In genomic region chr4:82629238-82630000, GRCh38 we compare ENCODE assay signal across 17 cellular contexts.
DNase-seq lines count a peak whose midpoint lies in the region; ATAC-seq, FAIRE-seq and TF ChIP-seq lines count a peak whose summit lies in the region.
"Had no signal": no experiment of that assay in that cellular context is flagged by ENCODE, and none has a peak within 500 bp of the region (broad histone marks: within the 10 kb centered on the region; RNA-seq: fewer than 3 reads in every experiment).

No MANE protein-coding gene starts in this region.

- TF ChIP-seq EP300 in H1 (IDR thresholded peaks at IDR 0.05; ENCODE audit: borderline replicate concordance in 1 of 2, low read depth in 2 of 2, low read length in 2 of 2): no peak

- H3K18ac ChIP-seq in H1 (ENCODE audit: extremely low read depth, low read length): no peak overlapping the region

- WGBS in H1 (ENCODE audit: extremely low coverage in 1 of 2, insufficient coverage in 1 of 2, insufficient read length in 1 of 2, insufficient replicate concordance in 2 of 2, low coverage in 1 of 2, low lambda C conversion rate in 2 of 2, missing lambda C conversion rate in 1 of 2), 2 experiments: 84% methylated on average over 2 of the region's 2 CpGs; no CpG with 5 or more reads in 1 of the 2 experiments

- no peak overlapping the region for H2BK20ac ChIP-seq in H1 (ENCODE audit: low read length)

- no peak for TF ChIP-seq POLR2A in H1 (IDR thresholded peaks at IDR 0.05; ENCODE audit: control extremely low read depth in 1 of 2, low read depth in 2 of 2, low read length in 2 of 2)

- H3K36me3 Mint-ChIP-seq in T-helper 2 cell treated with Interferon-gamma antibody and Interleukin-4, amounts not matched to agents 5 μg/mL and 100 μg/mL, for 36 hours (ENCODE audit: low read depth): no peaks in the 10 kb centered on the region
- no peaks in the 10 kb centered on the region for H3K36me3 Mint-ChIP-seq in activated naive CD4-positive, alpha-beta T cell treated with anti-CD3 and anti-CD28 coated beads for 36 hours (ENCODE audit: low read depth)
- H3K36me3 Mint-ChIP-seq: naive B cell had no signal

- H3K4me3 ChIP-seq in H1 (ENCODE audit: extremely low read depth in 1 of 4, insufficient read depth in 2 of 4, low read depth in 3 of 4, low read length in 4 of 4): no peak overlapping the region
- H3K4me3 ChIP-seq: psoas muscle had no signal

- FAIRE-seq in H1 (lab: Jason Lieb, UNC): no peak

- DNase-seq in EL (peak; percentile 56), NCI-H226 (peak; percentile 18), H1 (ENCODE audit: low read depth in 1 of 2, low spot score in 2 of 2) (no peak), midbrain (lab: John Stamatoyannopoulos, UW) (peak; percentile 74), mucosa of gallbladder (ENCODE audit: low spot score) (no peak)
- no peak for DNase-seq in T-helper 2 cell treated with Interferon-gamma antibody and Interleukin-4, amounts not matched to agents 5 μg/mL and 100 μg/mL, for 36 hours (ENCODE audit: low spot score)
- no peak for DNase-seq in activated naive CD4-positive, alpha-beta T cell treated with anti-CD3 and anti-CD28 coated beads for 36 hours
- DNase-seq: AML-193, erythroblast, H7, naive B cell, NCI-H2029 treated with DMSO at 0.1 percent for 48 hours, NCI-H524 treated with DMSO at 0.1 percent for 48 hours, PC-3, psoas muscle had no signal

- no peaks in the 10 kb centered on the region for H3K23me2 ChIP-seq in H1 (ENCODE audit: low read depth, low read length)

- H3K4me1 Mint-ChIP-seq in T-helper 2 cell treated with Interferon-gamma antibody and Interleukin-4, amounts not matched to agents 5 μg/mL and 100 μg/mL, for 36 hours (ENCODE audit: low read depth): no peaks in the 10 kb centered on the region
- no peaks in the 10 kb centered on the region for H3K4me1 Mint-ChIP-seq in activated naive CD4-positive, alpha-beta T cell treated with anti-CD3 and anti-CD28 coated beads for 36 hours (ENCODE audit: low read depth)
- H3K4me1 Mint-ChIP-seq: naive B cell had no signal

- no peaks in the 10 kb centered on the region for H3K9me3 Mint-ChIP-seq in T-helper 2 cell treated with Interferon-gamma antibody and Interleukin-4, amounts not matched to agents 5 μg/mL and 100 μg/mL, for 36 hours
- H3K9me3 Mint-ChIP-seq in activated naive CD4-positive, alpha-beta T cell treated with anti-CD3 and anti-CD28 coated beads for 36 hours: peaks cover 4% of the 10 kb centered on the region

- no peak overlapping the region for H2BK12ac ChIP-seq in H1 (ENCODE audit: low read depth, low read length)

- H2AK5ac ChIP-seq in H1 (ENCODE audit: low read depth, low read length): no peak overlapping the region

- no peaks in the 10 kb centered on the region for H3K36me3 ChIP-seq in H1 (ENCODE audit: control insufficient read depth in 2 of 4, insufficient read depth in 4 of 4, low read length in 3 of 4)

- no peak for TF ChIP-seq CTCF in H1 (IDR thresholded peaks at IDR 0.05; ENCODE audit: control extremely low read depth in 1 of 3, insufficient read depth in 1 of 3, low read depth in 1 of 3, low read length in 3 of 3)

- no peak overlapping the region for H3K27ac ChIP-seq in H1 (ENCODE audit: low read depth, low read length)
- H3K27ac ChIP-seq: psoas muscle had no signal

- H3K79me1 ChIP-seq in H1 (ENCODE audit: low read depth, low read length): no peaks in the 10 kb centered on the region

- no peak overlapping the region for H3K56ac ChIP-seq in H1 (replicated peaks; ENCODE audit: insufficient read length, low read depth, low read length)

- H4K5ac ChIP-seq in H1 (ENCODE audit: insufficient read length, low read depth, low read length): no peak overlapping the region

- H2BK5ac ChIP-seq in H1 (ENCODE audit: low read depth, low read length): no peak overlapping the region

- H3K14ac ChIP-seq in H1 (ENCODE audit: insufficient read length): no peak overlapping the region

- H3K4ac ChIP-seq in H1 (replicated peaks; ENCODE audit: insufficient read length, low read depth, low read length): no peak overlapping the region

- TF ChIP-seq RAD21 in H1 (IDR thresholded peaks at IDR 0.05 in 1 of 2, conservative IDR thresholded peaks at IDR 0.05 in 1 of 2; ENCODE audit: low read depth in 2 of 2, low read length in 2 of 2): no peak

- H3K9me3 ChIP-seq in H1 (ENCODE audit: insufficient read depth in 2 of 2, low read depth in 1 of 2, low read length in 1 of 2): no peaks in the 10 kb centered on the region
- H3K9me3 ChIP-seq: psoas muscle had no signal

- no peak for ATAC-seq in GM18861 (IDR thresholded peaks at IDR 0.05; ENCODE audit: unreplicated experiment)
- ATAC-seq: left lobe of liver, PC-3, psoas muscle had no signal

- intact Hi-C loops in activated naive CD4-positive, alpha-beta T cell treated with anti-CD3 and anti-CD28 coated beads for 36 hours (cut with micrococcal nuclease): no loop called here

- H4K91ac ChIP-seq in H1 (replicated peaks; ENCODE audit: insufficient read length, low read length): no peak overlapping the region

- H4K20me1 ChIP-seq in H1 (replicated peaks in 1 of 2; ENCODE audit: control insufficient read depth in 1 of 2, insufficient read depth in 2 of 2, low read length in 2 of 2): no peaks in the 10 kb centered on the region

- H4K8ac ChIP-seq in H1 (ENCODE audit: extremely low read depth, insufficient read depth, low read length): no peak overlapping the region

- no peak overlapping the region for H3K9ac ChIP-seq in H1 (replicated peaks in 1 of 4; ENCODE audit: extremely low read depth in 1 of 4, low read depth in 3 of 4, low read length in 3 of 4)

- POLR2A ChIA-PET in H1 (lab: Charles Lee; ENCODE audit: partially characterized antibody): no interaction called here

- H3K4me1 ChIP-seq in H1 (replicated peaks in 1 of 4; ENCODE audit: control insufficient read depth in 3 of 4, insufficient read depth in 4 of 4, low read length in 3 of 4): no peaks in the 10 kb centered on the region
- H3K4me1 ChIP-seq: psoas muscle had no signal

- CTCF ChIA-PET in H1 (lab: Charles Lee; ENCODE audit: partially characterized antibody): interaction anchor here (0.6 to 1.2 kb wide), 4 partner anchors 10 to 194 kb away, joined by 3 to 4 read pairs (median 4); no protein-coding TSS in a partner anchor
- CTCF ChIA-PET in activated naive CD4-positive, alpha-beta T cell treated with anti-CD3 and anti-CD28 coated beads for 36 hours (lab: Charles Lee): no interaction called here

- no peak overlapping the region for H2BK120ac ChIP-seq in H1 (replicated peaks; ENCODE audit: low read depth, low read length)

- no peak overlapping the region for H3K4me2 ChIP-seq in H1 (ENCODE audit: insufficient read depth in 1 of 2, low read depth in 2 of 2, low read length in 2 of 2)

- H3K27me3 ChIP-seq in H1 (replicated peaks in 1 of 4; ENCODE audit: control insufficient read depth in 3 of 4, extremely low read depth in 1 of 4, insufficient read depth in 3 of 4, low read length in 3 of 4): no peaks in the 10 kb centered on the region

- H2AFZ ChIP-seq in H1 (ENCODE audit: low read length): 0 out of 2 replicates have a peak overlapping the region, but pooled peaks have one; percentile 6

- no peaks in the 10 kb centered on the region for H3K79me2 ChIP-seq in H1 (ENCODE audit: control insufficient read depth in 1 of 2, insufficient read depth in 2 of 2, low read length in 2 of 2)

- H3K4me3 Mint-ChIP-seq in T-helper 2 cell treated with Interferon-gamma antibody and Interleukin-4, amounts not matched to agents 5 μg/mL and 100 μg/mL, for 36 hours: no peak overlapping the region
- no peak overlapping the region for H3K4me3 Mint-ChIP-seq in activated naive CD4-positive, alpha-beta T cell treated with anti-CD3 and anti-CD28 coated beads for 36 hours
- H3K4me3 Mint-ChIP-seq: naive B cell had no signal

- H3K23ac ChIP-seq in H1 (ENCODE audit: insufficient read length): no peak overlapping the region

- no peak overlapping the region for H3K27ac Mint-ChIP-seq in T-helper 2 cell treated with Interferon-gamma antibody and Interleukin-4, amounts not matched to agents 5 μg/mL and 100 μg/mL, for 36 hours
- no peak overlapping the region for H3K27ac Mint-ChIP-seq in activated naive CD4-positive, alpha-beta T cell treated with anti-CD3 and anti-CD28 coated beads for 36 hours
- H3K27ac Mint-ChIP-seq: naive B cell had no signal

- H3K27me3 Mint-ChIP-seq in T-helper 2 cell treated with Interferon-gamma antibody and Interleukin-4, amounts not matched to agents 5 μg/mL and 100 μg/mL, for 36 hours (ENCODE audit: low read depth): no peaks in the 10 kb centered on the region
- H3K27me3 Mint-ChIP-seq in activated naive CD4-positive, alpha-beta T cell treated with anti-CD3 and anti-CD28 coated beads for 36 hours (ENCODE audit: low read depth): peaks cover 3% of the 10 kb centered on the region
- H3K27me3 Mint-ChIP-seq: naive B cell had no signal

- no peak overlapping the region for H2BK15ac ChIP-seq in H1 (ENCODE audit: low read length)

TF ChIP-seq in H1, 55 proteins besides CTCF, POLR2A, EP300 and RAD21:
- no peak for TF ChIP-seq EGR1 (IDR thresholded peaks at IDR 0.05; ENCODE audit: borderline replicate concordance, low read depth, low read length)
- no peak for TF ChIP-seq RBBP5 (IDR thresholded peaks at IDR 0.05; ENCODE audit: borderline replicate concordance, low read depth, low read length)
- TF ChIP-seq SP4 (IDR thresholded peaks at IDR 0.05; ENCODE audit: low read length): no peak
- no peak for TF ChIP-seq CBX8 (IDR thresholded peaks at IDR 0.05; ENCODE audit: borderline replicate concordance, low read depth, low read length)
- TF ChIP-seq SIRT6 (IDR thresholded peaks at IDR 0.05; ENCODE audit: low read length): no peak
- TF ChIP-seq EZH2 (IDR thresholded peaks at IDR 0.05; ENCODE audit: low read depth, low read length, severe bottlenecking): no peak
- no peak for TF ChIP-seq POLR2AphosphoS5 (IDR thresholded peaks at IDR 0.05; ENCODE audit: low read depth, low read length)
- no peak for TF ChIP-seq FOSL1 (IDR thresholded peaks at IDR 0.05; ENCODE audit: insufficient read depth, low read depth, low read length)
- TF ChIP-seq, protein P1, sequence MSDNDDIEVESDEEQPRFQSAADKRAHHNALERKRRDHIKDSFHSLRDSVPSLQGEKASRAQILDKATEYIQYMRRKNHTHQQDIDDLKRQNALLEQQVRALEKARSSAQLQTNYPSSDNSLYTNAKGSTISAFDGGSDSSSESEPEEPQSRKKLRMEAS (IDR thresholded peaks at IDR 0.05): no peak
- no peak for TF ChIP-seq YY1 (IDR thresholded peaks at IDR 0.05; ENCODE audit: low read depth, low read length)
- TF ChIP-seq CBX5 (IDR thresholded peaks at IDR 0.05; ENCODE audit: low read depth, low read length): no peak
- no peak for TF ChIP-seq TAF1 (IDR thresholded peaks at IDR 0.05; ENCODE audit: low read depth, low read length)
- no peak for TF ChIP-seq BRCA1 (IDR thresholded peaks at IDR 0.05; ENCODE audit: low read depth, low read length)
- TF ChIP-seq NANOG (IDR thresholded peaks at IDR 0.05; ENCODE audit: insufficient read depth, low read depth, low read length, poor library complexity, severe bottlenecking): no peak
- no peak for TF ChIP-seq JUND (IDR thresholded peaks at IDR 0.05; ENCODE audit: low read length)
- no peak for TF ChIP-seq CTBP2 (IDR thresholded peaks at IDR 0.05; ENCODE audit: borderline replicate concordance, insufficient read depth, insufficient read length, low read length)

Comparison
In these comparisons a context has a peak if more than half of its experiments do, and no peak if none do; other contexts are left out.
1. DNase-seq: peak in EL (single experiment), NCI-H226 (single experiment) and midbrain (single experiment); none in H1 (0 of 2), T-helper 2 cell treated with Interferon-gamma antibody and Interleukin-4, amounts not matched to agents 5 μg/mL and 100 μg/mL, for 36 hours (single experiment), mucosa of gallbladder (single experiment) and activated naive CD4-positive, alpha-beta T cell treated with anti-CD3 and anti-CD28 coated beads for 36 hours (single experiment).